ENCODE assay signal across 8 cellular contexts in the genomic region with DNA sequence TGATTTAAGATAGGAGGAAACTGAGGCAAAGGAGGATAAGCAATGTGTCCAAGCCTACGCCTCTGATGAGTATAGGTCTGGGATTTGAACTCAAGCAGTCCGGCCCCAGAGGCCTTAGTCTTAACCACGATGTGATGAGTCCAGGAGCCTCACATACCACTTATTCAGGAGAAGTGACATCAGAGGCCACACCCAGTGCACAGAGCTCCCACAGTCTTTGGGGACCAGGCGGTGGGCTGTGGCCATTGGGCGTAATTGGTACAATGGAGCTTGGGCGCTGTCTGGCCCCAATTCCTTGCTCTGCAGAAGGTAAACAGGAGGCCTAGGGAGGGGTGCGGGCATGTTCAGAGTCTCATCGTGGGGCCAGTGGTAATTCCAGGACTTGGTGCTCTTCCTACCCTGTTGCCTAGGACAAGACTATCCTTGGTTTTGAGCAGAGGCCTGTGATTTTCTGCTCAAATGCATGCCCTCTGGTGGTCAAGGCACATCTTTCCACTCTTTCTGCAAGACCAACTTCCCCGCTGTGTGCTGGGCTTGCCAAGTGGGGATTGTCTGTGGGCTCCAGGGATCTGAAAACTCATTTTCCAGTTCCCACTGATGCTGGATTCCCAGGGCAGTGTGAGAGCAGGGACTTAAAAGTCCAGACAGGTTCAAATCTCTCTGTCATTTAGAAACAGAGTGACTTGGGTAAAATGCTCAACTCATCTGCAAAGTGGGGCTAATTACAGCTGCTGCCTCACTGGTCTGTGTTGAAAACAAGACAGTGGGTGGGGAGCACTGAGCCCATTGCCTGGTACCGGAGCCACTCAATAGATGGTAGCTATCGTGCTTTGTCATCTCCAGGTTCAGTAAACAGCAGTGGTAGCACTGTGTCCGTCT. TPM values are rescaled to one million over a fixed set of nuclear protein-coding genes. Genes with fewer than 3 reads are reported as not detected.
DNase-seq lines count a peak whose midpoint lies in the region; ATAC-seq and TF ChIP-seq lines count a peak whose summit lies in the region.

No MANE protein-coding gene starts in this region.

- intact Hi-C loops in body of pancreas (cut with DNase I), result loop anchor here (5.0 kb wide), 1 partner anchor 36 kb away; no protein-coding TSS in a partner anchor

- H3K27ac ChIP-seq in body of pancreas, result peak overlapping the region in 3 of 4 donors; percentile 26 to 78 (median 76)
- H3K27ac ChIP-seq in skeletal muscle tissue (ENCODE audit: low read depth, low read length), result peak overlapping the region; percentile 1

- peak; percentile 54 for ATAC-seq in body of pancreas
- ATAC-seq in HG03025 (IDR thresholded peaks at IDR 0.05; ENCODE audit: low FRiP score, unreplicated experiment), result no peak
- ATAC-seq in GM21717 (IDR thresholded peaks at IDR 0.05; ENCODE audit: unreplicated experiment), result no peak

- 45 to 66% methylated on average over 8 to 12 of the region's 12 CpGs for WGBS in body of pancreas, 2 donors

- no peak for TF ChIP-seq POLR2A in body of pancreas (IDR thresholded peaks at IDR 0.05)

- DNase-seq in AG09309 (ENCODE audit: low read depth) (peak; percentile 58), GM12865 (ENCODE audit: low read depth) (peak; percentile 70), NCI-H82 (lab: John Stamatoyannopoulos, UW) (peak; percentile 68), body of pancreas (peak; percentile 49 to 68 (median 58)), iPS DF 19.7 (ENCODE audit: low read depth, low spot score) (peak; percentile 42)

- H3K9me3 ChIP-seq in body of pancreas (no peaks in the 10 kb centered on the region), skeletal muscle tissue (ENCODE audit: control insufficient read depth in 3 of 3, low read length in 3 of 3) (no peaks in the 10 kb centered on the region)

- H3K4me3 ChIP-seq in AG09309 (ENCODE audit: control insufficient read depth, low read depth, low read length) (no peak overlapping the region), GM12865 (ENCODE audit: low read depth, low read length) (no peak overlapping the region), body of pancreas (no peak overlapping the region), skeletal muscle tissue (ENCODE audit: low read length in 3 of 3) (peak overlapping the region in 1 of 3 donors; percentile 22)

- peak; percentile 73 for TF ChIP-seq CTCF in AG09309 (IDR thresholded peaks at IDR 0.05; ENCODE audit: control insufficient read depth, insufficient read depth, low read depth, low read length, missing control alignments)
- TF ChIP-seq CTCF in GM12865 (IDR thresholded peaks at IDR 0.05; ENCODE audit: insufficient read depth, low read depth, low read length, missing control alignments), result peak; percentile 56
- peak; percentile 14 to 70 (median 66) for TF ChIP-seq CTCF in body of pancreas (IDR thresholded peaks at IDR 0.05)

- H3K36me3 ChIP-seq in body of pancreas (replicated peaks in 1 of 2; ENCODE audit: insufficient read depth in 1 of 2, low read depth in 2 of 2) (peaks cover 0 to 3% of the 10 kb centered on the region in 2 donors), skeletal muscle tissue (ENCODE audit: control insufficient read depth in 3 of 3, insufficient read depth in 3 of 3, low read length in 3 of 3) (peaks cover 13 to 23% (median 21%) of the 10 kb centered on the region in 3 donors)

- H3K4me1 ChIP-seq in body of pancreas, result peaks cover 86% of the 10 kb centered on the region
- peaks cover 64 to 76% (median 70%) of the 10 kb centered on the region in 3 donors for H3K4me1 ChIP-seq in skeletal muscle tissue (ENCODE audit: control insufficient read depth in 3 of 3, insufficient read depth in 3 of 3, low read length in 3 of 3)

- H3K9ac ChIP-seq in skeletal muscle tissue (ENCODE audit: low read depth in 1 of 3, low read length in 3 of 3), result peak overlapping the region in 1 of 3 donors; percentile 45

- H3K27me3 ChIP-seq in body of pancreas (no peaks in the 10 kb centered on the region), skeletal muscle tissue (ENCODE audit: control insufficient read depth in 3 of 3, insufficient read depth in 3 of 3, low read length in 3 of 3) (no peaks in the 10 kb centered on the region)

RNA-seq across cellular contexts. Expression of a gene that starts 15.8 kb away (rescaled TPM):
- total RNA-seq in body of pancreas (10 to 100 TPM; 37.6 to 56.0 TPM), skeletal muscle tissue (19.3 TPM)
